ENCODE assay signal across 1 cellular context in the genomic region with DNA sequence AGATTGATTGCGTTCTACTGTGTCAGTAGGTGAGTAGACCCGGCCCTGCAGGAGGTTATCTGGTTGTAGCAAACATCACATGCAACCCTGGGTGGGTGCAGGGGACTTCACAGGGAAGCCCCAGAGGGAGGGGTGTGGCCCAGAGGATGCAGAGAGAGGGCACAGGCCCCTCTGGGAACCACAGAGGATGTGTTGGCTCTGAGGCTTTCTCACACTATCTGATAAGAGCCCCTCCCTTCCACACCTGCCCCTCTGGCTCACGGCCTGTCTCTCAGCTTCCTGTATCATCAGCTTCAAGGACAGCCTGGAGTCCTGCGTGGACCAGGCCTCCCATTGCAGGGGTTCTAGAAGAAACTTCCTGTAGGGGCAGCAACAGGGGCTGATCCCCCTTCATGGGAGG.
TF ChIP-seq lines count a peak whose summit lies in the region.

No MANE protein-coding gene starts in this region.

TF ChIP-seq in GM12878, 131 proteins besides CTCF, POLR2A, EP300 and RAD21 (continued from another document):
- TF ChIP-seq E4F1 (IDR thresholded peaks at IDR 0.05; ENCODE audit: borderline replicate concordance, partially characterized antibody) (no peak), CHD2 (IDR thresholded peaks at IDR 0.05; ENCODE audit: borderline replicate concordance, low read depth, low read length) (0 out of 2 replicates have a peak, but pooled peaks have one; percentile 48), ESRRA (IDR thresholded peaks at IDR 0.05; ENCODE audit: low read length) (no peak), STAT1 (conservative IDR thresholded peaks at IDR 0.05) (no peak), MEF2B (IDR thresholded peaks at IDR 0.05; ENCODE audit: partially characterized antibody, poor library complexity, severe bottlenecking) (peak; percentile 93), MTA2 (IDR thresholded peaks at IDR 0.05; ENCODE audit: low read depth) (peak; percentile 22; the same call in 1 of the 2 replicates), PAX5 (IDR thresholded peaks at IDR 0.05; ENCODE audit: borderline replicate concordance, low read depth, low read length) (0 out of 2 replicates have a peak, but pooled peaks have one; percentile 29), E2F8 (IDR thresholded peaks at IDR 0.05; ENCODE audit: low read depth, partially characterized antibody) (no peak), GATAD2B (conservative IDR thresholded peaks at IDR 0.05; ENCODE audit: low read depth) (peak; percentile 82), MXI1 (IDR thresholded peaks at IDR 0.05; ENCODE audit: low read depth, low read length) (0 out of 2 replicates have a peak, but pooled peaks have one; percentile 42), RUNX3 (IDR thresholded peaks at IDR 0.05; ENCODE audit: low read length) (peak; percentile 48; the same call in 1 of the 2 replicates), IKZF2 (IDR thresholded peaks at IDR 0.05) (0 out of 4 replicates have a peak, but pooled peaks of 1 of the 2 experiments have one; percentile 16), BHLHE40 (IDR thresholded peaks at IDR 0.05; ENCODE audit: borderline replicate concordance in 1 of 2, low read depth in 2 of 2, low read length in 1 of 2) (peak; percentile 37 to 46; a peak in 2 of 4 replicates)
- TF ChIP-seq, protein P1, sequence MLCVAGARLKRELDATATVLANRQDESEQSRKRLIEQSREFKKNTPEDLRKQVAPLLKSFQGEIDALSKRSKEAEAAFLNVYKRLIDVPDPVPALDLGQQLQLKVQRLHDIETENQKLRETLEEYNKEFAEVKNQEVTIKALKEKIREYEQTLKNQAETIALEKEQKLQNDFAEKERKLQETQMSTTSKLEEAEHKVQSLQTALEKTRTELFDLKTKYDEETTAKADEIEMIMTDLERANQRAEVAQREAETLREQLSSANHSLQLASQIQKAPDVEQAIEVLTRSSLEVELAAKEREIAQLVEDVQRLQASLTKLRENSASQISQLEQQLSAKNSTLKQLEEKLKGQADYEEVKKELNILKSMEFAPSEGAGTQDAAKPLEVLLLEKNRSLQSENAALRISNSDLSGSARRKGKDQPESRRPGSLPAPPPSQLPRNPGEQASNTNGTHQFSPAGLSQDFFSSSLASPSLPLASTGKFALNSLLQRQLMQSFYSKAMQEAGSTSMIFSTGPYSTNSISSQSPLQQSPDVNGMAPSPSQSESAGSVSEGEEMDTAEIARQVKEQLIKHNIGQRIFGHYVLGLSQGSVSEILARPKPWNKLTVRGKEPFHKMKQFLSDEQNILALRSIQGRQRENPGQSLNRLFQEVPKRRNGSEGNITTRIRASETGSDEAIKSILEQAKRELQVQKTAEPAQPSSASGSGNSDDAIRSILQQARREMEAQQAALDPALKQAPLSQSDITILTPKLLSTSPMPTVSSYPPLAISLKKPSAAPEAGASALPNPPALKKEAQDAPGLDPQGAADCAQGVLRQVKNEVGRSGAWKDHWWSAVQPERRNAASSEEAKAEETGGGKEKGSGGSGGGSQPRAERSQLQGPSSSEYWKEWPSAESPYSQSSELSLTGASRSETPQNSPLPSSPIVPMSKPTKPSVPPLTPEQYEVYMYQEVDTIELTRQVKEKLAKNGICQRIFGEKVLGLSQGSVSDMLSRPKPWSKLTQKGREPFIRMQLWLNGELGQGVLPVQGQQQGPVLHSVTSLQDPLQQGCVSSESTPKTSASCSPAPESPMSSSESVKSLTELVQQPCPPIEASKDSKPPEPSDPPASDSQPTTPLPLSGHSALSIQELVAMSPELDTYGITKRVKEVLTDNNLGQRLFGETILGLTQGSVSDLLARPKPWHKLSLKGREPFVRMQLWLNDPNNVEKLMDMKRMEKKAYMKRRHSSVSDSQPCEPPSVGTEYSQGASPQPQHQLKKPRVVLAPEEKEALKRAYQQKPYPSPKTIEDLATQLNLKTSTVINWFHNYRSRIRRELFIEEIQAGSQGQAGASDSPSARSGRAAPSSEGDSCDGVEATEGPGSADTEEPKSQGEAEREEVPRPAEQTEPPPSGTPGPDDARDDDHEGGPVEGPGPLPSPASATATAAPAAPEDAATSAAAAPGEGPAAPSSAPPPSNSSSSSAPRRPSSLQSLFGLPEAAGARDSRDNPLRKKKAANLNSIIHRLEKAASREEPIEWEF (IDR thresholded peaks at IDR 0.05; ENCODE audit: insufficient replicate concordance, low read depth, low read length), result peak; percentile 80
- TF ChIP-seq, protein P2, sequence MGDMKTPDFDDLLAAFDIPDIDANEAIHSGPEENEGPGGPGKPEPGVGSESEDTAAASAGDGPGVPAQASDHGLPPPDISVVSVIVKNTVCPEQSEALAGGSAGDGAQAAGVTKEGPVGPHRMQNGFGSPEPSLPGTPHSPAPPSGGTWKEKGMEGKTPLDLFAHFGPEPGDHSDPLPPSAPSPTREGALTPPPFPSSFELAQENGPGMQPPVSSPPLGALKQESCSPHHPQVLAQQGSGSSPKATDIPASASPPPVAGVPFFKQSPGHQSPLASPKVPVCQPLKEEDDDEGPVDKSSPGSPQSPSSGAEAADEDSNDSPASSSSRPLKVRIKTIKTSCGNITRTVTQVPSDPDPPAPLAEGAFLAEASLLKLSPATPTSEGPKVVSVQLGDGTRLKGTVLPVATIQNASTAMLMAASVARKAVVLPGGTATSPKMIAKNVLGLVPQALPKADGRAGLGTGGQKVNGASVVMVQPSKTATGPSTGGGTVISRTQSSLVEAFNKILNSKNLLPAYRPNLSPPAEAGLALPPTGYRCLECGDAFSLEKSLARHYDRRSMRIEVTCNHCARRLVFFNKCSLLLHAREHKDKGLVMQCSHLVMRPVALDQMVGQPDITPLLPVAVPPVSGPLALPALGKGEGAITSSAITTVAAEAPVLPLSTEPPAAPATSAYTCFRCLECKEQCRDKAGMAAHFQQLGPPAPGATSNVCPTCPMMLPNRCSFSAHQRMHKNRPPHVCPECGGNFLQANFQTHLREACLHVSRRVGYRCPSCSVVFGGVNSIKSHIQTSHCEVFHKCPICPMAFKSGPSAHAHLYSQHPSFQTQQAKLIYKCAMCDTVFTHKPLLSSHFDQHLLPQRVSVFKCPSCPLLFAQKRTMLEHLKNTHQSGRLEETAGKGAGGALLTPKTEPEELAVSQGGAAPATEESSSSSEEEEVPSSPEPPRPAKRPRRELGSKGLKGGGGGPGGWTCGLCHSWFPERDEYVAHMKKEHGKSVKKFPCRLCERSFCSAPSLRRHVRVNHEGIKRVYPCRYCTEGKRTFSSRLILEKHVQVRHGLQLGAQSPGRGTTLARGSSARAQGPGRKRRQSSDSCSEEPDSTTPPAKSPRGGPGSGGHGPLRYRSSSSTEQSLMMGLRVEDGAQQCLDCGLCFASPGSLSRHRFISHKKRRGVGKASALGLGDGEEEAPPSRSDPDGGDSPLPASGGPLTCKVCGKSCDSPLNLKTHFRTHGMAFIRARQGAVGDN (IDR thresholded peaks at IDR 0.05), result peak; percentile 72; the same call in 1 of the 2 replicates
